12 cellular contexts compared by ENCODE assay signal in the genomic region with DNA sequence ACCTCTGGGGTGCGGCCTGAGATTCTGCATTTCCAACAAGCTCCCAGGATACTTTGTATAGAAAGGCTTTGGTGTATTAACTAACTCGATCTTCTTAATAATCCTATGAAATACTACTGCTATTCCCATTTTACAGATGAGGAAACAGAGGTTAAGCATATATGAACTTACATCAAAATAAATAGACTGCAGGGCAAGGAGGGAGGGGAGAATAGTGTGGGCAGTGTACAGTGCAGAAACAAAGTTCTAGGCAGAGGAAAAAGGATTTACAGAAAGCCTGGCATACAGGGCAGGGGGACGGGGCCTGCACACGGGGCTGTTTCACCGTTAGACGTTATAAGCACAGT. TPM values are rescaled to one million over a fixed set of nuclear protein-coding genes. Genes with fewer than 3 reads are reported as not detected.
DNase-seq lines count a peak whose midpoint lies in the region; TF ChIP-seq lines count a peak whose summit lies in the region.
"Had no signal": no experiment of that assay in that cellular context is flagged by ENCODE, and none has a peak within 500 bp of the region (broad histone marks: within the 10 kb centered on the region; RNA-seq: fewer than 3 reads in every experiment).

No MANE protein-coding gene starts in this region.

- no peak for TF ChIP-seq EP300 in SK-N-SH (IDR thresholded peaks at IDR 0.05; ENCODE audit: borderline replicate concordance in 1 of 2, low read depth in 1 of 2, low read length in 1 of 2)

- peaks cover 48% of the 10 kb centered on the region for H3K4me1 Mint-ChIP-seq in activated naive CD4-positive, alpha-beta T cell treated with anti-CD3 and anti-CD28 coated beads, Interleukin-2, amount 10 ng/mL, durations not matched to agents 7 days and 5 days
- peaks cover 46% of the 10 kb centered on the region for H3K4me1 Mint-ChIP-seq in activated naive CD8-positive, alpha-beta T cell treated with anti-CD3 and anti-CD28 coated beads for 36 hours

- intact Hi-C loops in tibial artery (cut with DNase I; ENCODE audit: low total_unique reads) = loop anchor here (10.0 kb wide), 1 partner anchor 111 kb away; the partner anchor contains the start of gene WNK1

- TF ChIP-seq RAD21 in SK-N-SH (IDR thresholded peaks at IDR 0.05; ENCODE audit: low read length) = no peak

- CTCF ChIA-PET in activated naive CD4-positive, alpha-beta T cell treated with anti-CD3 and anti-CD28 coated beads, Interleukin-2, amount 10 ng/mL, durations not matched to agents 7 days and 5 days (lab: Charles Lee) = interaction anchor here (3.9 kb wide), 1 partner anchor 107 kb away, joined by 24 read pairs; the partner anchor contains the start of gene WNK1
- CTCF ChIA-PET in SK-N-SH (lab: Yijun Ruan, JAX) = interaction anchor here (1.6 kb wide), 1 partner anchor 12 kb away, joined by 4 read pairs; no protein-coding TSS in a partner anchor

- H2BK5ac ChIP-seq in mesenchymal stem cell (ENCODE audit: low read depth, low read length, poor library complexity, severe bottlenecking) = no peak overlapping the region

- H3K4me1 ChIP-seq in mesenchymal stem cell (ENCODE audit: control insufficient read depth, insufficient read depth, low read depth, low read length) (peaks cover 16% of the 10 kb centered on the region), tibial artery (peaks cover 0 to 53% (median 35%) of the 10 kb centered on the region in 4 donors), SK-N-SH (ENCODE audit: control insufficient read depth in 1 of 2, insufficient read depth in 2 of 2, low read depth in 1 of 2, low read length in 1 of 2) (peaks cover 0 to 5% of the 10 kb centered on the region in 2 experiments; a peak in 1 of 4 replicates)

- no peaks in the 10 kb centered on the region for H3K79me2 ChIP-seq in SK-N-SH (ENCODE audit: insufficient read depth)

- H3K14ac ChIP-seq in mesenchymal stem cell (ENCODE audit: low read length in 2 of 2) = no peak overlapping the region

- H3K9ac ChIP-seq in mesenchymal stem cell (ENCODE audit: low read length) (peak overlapping the region; percentile 85), SK-N-SH (no peak overlapping the region)
- H3K9ac ChIP-seq: neural progenitor cell had no signal

- H3K9me2 ChIP-seq in SK-N-SH = no peaks in the 10 kb centered on the region

- TF ChIP-seq CTCF in tibial artery (IDR thresholded peaks at IDR 0.05) = no peak
- TF ChIP-seq CTCF in SK-N-SH (IDR thresholded peaks at IDR 0.05) = no peak

- peaks cover 3% of the 10 kb centered on the region for H3K36me3 Mint-ChIP-seq in activated naive CD4-positive, alpha-beta T cell treated with anti-CD3 and anti-CD28 coated beads, Interleukin-2, amount 10 ng/mL, durations not matched to agents 7 days and 5 days
- H3K36me3 Mint-ChIP-seq in activated naive CD8-positive, alpha-beta T cell treated with anti-CD3 and anti-CD28 coated beads for 36 hours = peaks cover 3% of the 10 kb centered on the region
- H3K36me3 Mint-ChIP-seq: neural progenitor cell had no signal

- H3K27ac Mint-ChIP-seq in activated naive CD4-positive, alpha-beta T cell treated with anti-CD3 and anti-CD28 coated beads, Interleukin-2, amount 10 ng/mL, durations not matched to agents 7 days and 5 days = peak overlapping the region; percentile 87
- peak overlapping the region; percentile 89 for H3K27ac Mint-ChIP-seq in activated naive CD8-positive, alpha-beta T cell treated with anti-CD3 and anti-CD28 coated beads for 36 hours

- H4K8ac ChIP-seq in mesenchymal stem cell (ENCODE audit: low read length) = no peak overlapping the region

- no peaks in the 10 kb centered on the region for H3K79me1 ChIP-seq in mesenchymal stem cell (replicated peaks; ENCODE audit: low read length, poor library complexity, severe bottlenecking)

- no peak overlapping the region for H2BK120ac ChIP-seq in mesenchymal stem cell (ENCODE audit: low read depth, low read length)

- H2BK12ac ChIP-seq in mesenchymal stem cell (ENCODE audit: low read length in 2 of 2) = peak overlapping the region in 1 of 2 experiments; percentile 37

- WGBS in mesenchymal stem cell = 100% methylated on average over 2 of the region's 6 CpGs
- WGBS in SK-N-SH (ENCODE audit: low lambda C conversion rate) = 93% methylated on average over 6 of the region's 6 CpGs

- H3K9me3 Mint-ChIP-seq in activated naive CD4-positive, alpha-beta T cell treated with anti-CD3 and anti-CD28 coated beads, Interleukin-2, amount 10 ng/mL, durations not matched to agents 7 days and 5 days = peaks cover 2% of the 10 kb centered on the region
- no peaks in the 10 kb centered on the region for H3K9me3 Mint-ChIP-seq in activated naive CD8-positive, alpha-beta T cell treated with anti-CD3 and anti-CD28 coated beads for 36 hours
- H3K9me3 Mint-ChIP-seq: neural progenitor cell had no signal

- POLR2A ChIA-PET in SK-N-SH (lab: Yijun Ruan, JAX) = no interaction called here

- H3K27ac ChIP-seq in mesenchymal stem cell (ENCODE audit: low read length, poor library complexity, severe bottlenecking) (no peak overlapping the region), tibial artery (peak overlapping the region; percentile 93 to 99), SK-N-SH (ENCODE audit: low read depth in 2 of 2, low read length in 1 of 2) (no peak overlapping the region)
- H3K27ac ChIP-seq: neural progenitor cell had no signal

- H3F3A ChIP-seq in SK-N-SH (replicated peaks; ENCODE audit: insufficient read depth) = peaks cover 6% of the 10 kb centered on the region

- H3K27me3 Mint-ChIP-seq in activated naive CD4-positive, alpha-beta T cell treated with anti-CD3 and anti-CD28 coated beads, Interleukin-2, amount 10 ng/mL, durations not matched to agents 7 days and 5 days = no peaks in the 10 kb centered on the region
- H3K27me3 Mint-ChIP-seq in activated naive CD8-positive, alpha-beta T cell treated with anti-CD3 and anti-CD28 coated beads for 36 hours = no peaks in the 10 kb centered on the region

- H2AFZ ChIP-seq in mesenchymal stem cell (ENCODE audit: low read depth, low read length) (no peak overlapping the region), SK-N-SH (ENCODE audit: low read depth) (no peak overlapping the region)
- H2AFZ ChIP-seq: neural progenitor cell had no signal

- no peaks in the 10 kb centered on the region for H3K9me3 ChIP-seq in mesenchymal stem cell (ENCODE audit: control insufficient read depth, low read length)
- no peaks in the 10 kb centered on the region for H3K9me3 ChIP-seq in tibial artery
- no peaks in the 10 kb centered on the region for H3K9me3 ChIP-seq in SK-N-SH
- H3K9me3 ChIP-seq: BE2C had no signal

- peak overlapping the region; percentile 83 for H3K4me3 Mint-ChIP-seq in activated naive CD4-positive, alpha-beta T cell treated with anti-CD3 and anti-CD28 coated beads, Interleukin-2, amount 10 ng/mL, durations not matched to agents 7 days and 5 days
- H3K4me3 Mint-ChIP-seq in activated naive CD8-positive, alpha-beta T cell treated with anti-CD3 and anti-CD28 coated beads for 36 hours = peak overlapping the region; percentile 79

- no peak overlapping the region for H3K18ac ChIP-seq in mesenchymal stem cell (ENCODE audit: low read depth in 1 of 2, low read length in 2 of 2)

- H4K91ac ChIP-seq in mesenchymal stem cell (ENCODE audit: low read length) = no peak overlapping the region

- no peak overlapping the region for H3K23ac ChIP-seq in mesenchymal stem cell (ENCODE audit: low read length in 2 of 2)

- H3K27me3 ChIP-seq in mesenchymal stem cell (ENCODE audit: control insufficient read depth in 1 of 2, insufficient read depth in 1 of 2, low read length in 2 of 2) (no peaks in the 10 kb centered on the region), tibial artery (no peaks in the 10 kb centered on the region), SK-N-SH (ENCODE audit: insufficient read depth) (no peaks in the 10 kb centered on the region)
- H3K27me3 ChIP-seq: BE2C had no signal

- no peak overlapping the region for H3K4me2 ChIP-seq in mesenchymal stem cell (ENCODE audit: low read length, poor library complexity, severe bottlenecking)
- no peak overlapping the region for H3K4me2 ChIP-seq in SK-N-SH
- H3K4me2 ChIP-seq: neural progenitor cell had no signal

- H2BK15ac ChIP-seq in mesenchymal stem cell (ENCODE audit: low read depth, poor library complexity, severe bottlenecking) = no peak overlapping the region

- no peaks in the 10 kb centered on the region for H4K20me1 ChIP-seq in SK-N-SH (ENCODE audit: insufficient read depth)

- H3K36me3 ChIP-seq in mesenchymal stem cell (ENCODE audit: control insufficient read depth in 1 of 2, insufficient read depth in 2 of 2, low read depth in 1 of 2, low read length in 2 of 2) (no peaks in the 10 kb centered on the region), tibial artery (no peaks in the 10 kb centered on the region), SK-N-SH (replicated peaks in 1 of 2; ENCODE audit: control insufficient read depth in 1 of 2, insufficient read depth in 2 of 2, low read length in 1 of 2) (no peaks in the 10 kb centered on the region)
- H3K36me3 ChIP-seq: BE2C, neural progenitor cell had no signal

- H3K4ac ChIP-seq in mesenchymal stem cell (ENCODE audit: low read depth in 1 of 2, low read length in 2 of 2) = no peak overlapping the region

- H2AK5ac ChIP-seq in mesenchymal stem cell (ENCODE audit: low read length, severe bottlenecking) = no peak overlapping the region

- no peak for DNase-seq in activated naive CD4-positive, alpha-beta T cell treated with anti-CD3 and anti-CD28 coated beads, Interleukin-2, amount 10 ng/mL, durations not matched to agents 7 days and 5 days
- DNase-seq in activated naive CD4-positive, alpha-beta T cell (lab: John Stamatoyannopoulos, UW) = no peak
- no peak for DNase-seq in activated naive CD8-positive, alpha-beta T cell treated with anti-CD3 and anti-CD28 coated beads for 36 hours
- DNase-seq in mesenchymal stem cell = no peak
- peak in 1 of 2 donors; percentile 6 for DNase-seq in tibial artery
- no peak for DNase-seq in stimulated activated CD4-positive, alpha-beta T cell treated with anti-CD3 and anti-CD28 coated beads, Interleukin-2, amount 100 ng/mL, for 24 hours
- DNase-seq in SK-N-SH = no peak
- DNase-seq in activated CD8-positive, alpha-beta memory T cell treated with anti-CD3 and anti-CD28 coated beads, Interleukin-2, amount 50 U/mL, for 48 hours = no peak
- DNase-seq: BE2C, T-helper 9 cell had no signal

- H3K4me3 ChIP-seq in mesenchymal stem cell (ENCODE audit: insufficient read depth in 1 of 2, low read depth in 1 of 2, low read length in 2 of 2) = no peak overlapping the region
- H3K4me3 ChIP-seq in tibial artery = no peak overlapping the region
- no peak overlapping the region for H3K4me3 ChIP-seq in SK-N-SH (ENCODE audit: low read depth in 2 of 2, low read length in 1 of 2)
- H3K4me3 ChIP-seq: neural progenitor cell had no signal

TF ChIP-seq in SK-N-SH, 30 proteins besides CTCF, POLR2A, EP300 and RAD21 (continues in another document):
- TF ChIP-seq FOXM1 (IDR thresholded peaks at IDR 0.05; ENCODE audit: low read depth) (no peak), NFIC (IDR thresholded peaks at IDR 0.05; ENCODE audit: borderline replicate concordance) (no peak), ELF1 (IDR thresholded peaks at IDR 0.05) (no peak)

RNA-seq across cellular contexts. Expression of gene NINJ2, which starts 19.0 kb away (rescaled TPM):
- total RNA-seq in activated naive CD8-positive, alpha-beta T cell treated with anti-CD3 and anti-CD28 coated beads for 36 hours = 1 to 10 TPM; 1.4 to 1.9 TPM
- 0.46 TPM for polyA plus RNA-seq in mesenchymal stem cell (2013, experiment 1 of 2)
- polyA plus RNA-seq in mesenchymal stem cell (2013, experiment 2 of 2) = 0.47 TPM
- 0.07 TPM in 1 of 2 replicates, not detected in the other for polyA plus RNA-seq in SK-N-SH (2012; rRNA removed)
- 0.09 and 0.13 TPM in 2 replicates for polyA plus RNA-seq in SK-N-SH (2012; cell fraction: cytosol; rRNA removed)
- polyA plus RNA-seq in SK-N-SH (2012; cell fraction: nucleus; rRNA removed) = not detected in 2 replicates
- total RNA-seq: H4 had no signal

Comparison
In these comparisons a context has a peak if more than half of its experiments do, and no peak if none do; other contexts are left out.
1. H3K27ac ChIP-seq: peak in tibial artery (2 of 2); none in mesenchymal stem cell (single experiment) and SK-N-SH (0 of 2).